In genomic region chr13:46341112-46341711, GRCh38 we compare ENCODE assay signal across 10 cellular contexts. TPM values are rescaled to one million over a fixed set of nuclear protein-coding genes. Genes with fewer than 3 reads are reported as not detected.
DNase-seq lines count a peak whose midpoint lies in the region; ATAC-seq and TF ChIP-seq lines count a peak whose summit lies in the region.
"Had no signal": no experiment of that assay in that cellular context is flagged by ENCODE, and none has a peak within 500 bp of the region (broad histone marks: within the 10 kb centered on the region; RNA-seq: fewer than 3 reads in every experiment).

No MANE protein-coding gene starts in this region.

- H3K36me3 ChIP-seq in PC-3 (ENCODE audit: low read depth, low read length) = no peaks in the 10 kb centered on the region
- H3K36me3 ChIP-seq in heart left ventricle = no peaks in the 10 kb centered on the region
- no peaks in the 10 kb centered on the region for H3K36me3 ChIP-seq in prostate gland

- POLR2A ChIA-PET in PC-3 (lab: Charles Lee; ENCODE audit: unreplicated experiment) = no interaction called here

- H4K20me1 ChIP-seq in PC-3 (ENCODE audit: low read length) = no peaks in the 10 kb centered on the region

- ATAC-seq in HG02642 (IDR thresholded peaks at IDR 0.05; ENCODE audit: poor library complexity, unreplicated experiment) (peak; percentile 78), PC-3 (peak; percentile 51; the same call in 1 of the 2 replicates), heart left ventricle (peak; percentile 26 to 68 (median 57)), HG03025 (IDR thresholded peaks at IDR 0.05; ENCODE audit: low FRiP score, unreplicated experiment) (no peak), GM19395 (IDR thresholded peaks at IDR 0.05; ENCODE audit: unreplicated experiment) (no peak)
- ATAC-seq: A549 had no signal

- peak overlapping the region; percentile 47 for H3K27ac ChIP-seq in PC-3 (ENCODE audit: low read length)
- peak overlapping the region in 3 of 12 donors; percentile 13 to 78 (median 43) for H3K27ac ChIP-seq in heart left ventricle
- H3K27ac ChIP-seq in prostate gland = no peak overlapping the region
- H3K27ac ChIP-seq: A549 had no signal

- 78 to 100% (median 80%) methylated on average over 1 of the region's 1 CpG for WGBS in heart left ventricle, 4 donors
- WGBS in prostate gland = 79% methylated on average over 1 of the region's 1 CpG

- H3K9ac ChIP-seq in PC-3 (ENCODE audit: low read length) = no peak overlapping the region

- no peaks in the 10 kb centered on the region for H3F3A ChIP-seq in PC-3 (ENCODE audit: low read length, unreplicated experiment)

- H3K27me3 ChIP-seq in PC-3 (ENCODE audit: low read length) (no peaks in the 10 kb centered on the region), heart left ventricle (no peaks in the 10 kb centered on the region), prostate gland (replicated peaks; ENCODE audit: insufficient read depth) (no peaks in the 10 kb centered on the region)

- H3K79me2 ChIP-seq in PC-3 (ENCODE audit: low read length) = no peaks in the 10 kb centered on the region

- intact Hi-C loops in PC-3 (cut with micrococcal nuclease) (no loop called here), heart left ventricle (cut with DNase I) (no loop called here), prostate gland (cut with DNase I) (no loop called here)

- CTCF ChIA-PET in PC-3 (lab: Charles Lee) = no interaction called here

- H3K4me2 ChIP-seq in PC-3 (ENCODE audit: low read length) = no peak overlapping the region
- H3K4me2 ChIP-seq: A549 had no signal

- no peak overlapping the region for H2AFZ ChIP-seq in PC-3 (ENCODE audit: low read length)

- H3K9me2 ChIP-seq in PC-3 (replicated peaks; ENCODE audit: low read length) = no peaks in the 10 kb centered on the region

- peak; percentile 9 for DNase-seq in NCI-H345 treated with DMSO at 0.1 percent for 48 hours (lab: John Stamatoyannopoulos, UW; ENCODE audit: unreplicated experiment)
- no peak for DNase-seq in NCI-H345 (lab: John Stamatoyannopoulos, UW)
- DNase-seq in PC-3 = peak; percentile 56
- DNase-seq in heart left ventricle = no peak
- DNase-seq in prostate gland (ENCODE audit: low spot score) = no peak

- H3K4me3 ChIP-seq in PC-3 (ENCODE audit: low read length) (no peak overlapping the region), heart left ventricle (no peak overlapping the region), prostate gland (no peak overlapping the region)
- H3K4me3 ChIP-seq: A549 had no signal

- no peak for TF ChIP-seq CTCF in PC-3 (conservative IDR thresholded peaks at IDR 0.05; ENCODE audit: low read depth, low read length)
- TF ChIP-seq CTCF in heart left ventricle (IDR thresholded peaks at IDR 0.05) = no peak
- no peak for TF ChIP-seq CTCF in prostate gland (IDR thresholded peaks at IDR 0.05)

- H3K4me1 ChIP-seq in PC-3 (ENCODE audit: insufficient read depth, low read length) = peaks cover 13% of the 10 kb centered on the region
- H3K4me1 ChIP-seq in heart left ventricle = peaks cover 0 to 38% (median 0%) of the 10 kb centered on the region in 12 donors
- no peaks in the 10 kb centered on the region for H3K4me1 ChIP-seq in prostate gland (replicated peaks)
- H3K4me1 ChIP-seq: A549 had no signal

- TF ChIP-seq POLR2A in heart left ventricle (IDR thresholded peaks at IDR 0.05) (no peak), prostate gland (IDR thresholded peaks at IDR 0.05) (no peak)

- no peaks in the 10 kb centered on the region for H3K9me3 ChIP-seq in PC-3 (ENCODE audit: low read length)
- H3K9me3 ChIP-seq in heart left ventricle = peaks cover 0 to 6% (median 0%) of the 10 kb centered on the region in 12 donors
- no peaks in the 10 kb centered on the region for H3K9me3 ChIP-seq in prostate gland
- H3K9me3 ChIP-seq: A549 had no signal

- no TSS peak for BruUV-seq in PC-3 (replicated peaks; lab: Mats Ljungman, UMichigan)

RNA-seq across cellular contexts. Expression of gene RUBCNL, which starts 45.8 kb away (rescaled TPM):
- total RNA-seq in PC-3 (2014; rRNA removed) (0.17 TPM in 1 of 2 replicates, not detected in the other), heart left ventricle (1 to 10 TPM in 2 of 9 donors, under 1 TPM in 6, not detected in 1; 0.25 to 5.9 (median 0.51) TPM), prostate gland (1 to 10 TPM in 1 of 2 donors, under 1 TPM in 1; 0.59 to 9.9 TPM)
- polyA plus RNA-seq in heart left ventricle = under 1 TPM; 0.29 to 0.42 TPM
- polyA plus RNA-seq: A549, neural cell had no signal

Comparison
In these comparisons a context has a peak if more than half of its experiments do, and no peak if none do; other contexts are left out.
1. DNase-seq: peak in NCI-H345 treated with DMSO at 0.1 percent for 48 hours (single experiment) and PC-3 (single experiment); none in NCI-H345 (single experiment), heart left ventricle (0 of 5) and prostate gland (single experiment).
2. ATAC-seq: peak in HG02642 (single experiment), PC-3 (single experiment) and heart left ventricle (4 of 4); none in HG03025 (single experiment) and GM19395 (single experiment).